11 cellular contexts compared by ENCODE assay signal in genomic region chr12:52956987-52957386, GRCh38. TPM values are rescaled to one million over a fixed set of nuclear protein-coding genes. Genes with fewer than 3 reads are reported as not detected.
DNase-seq lines count a peak whose midpoint lies in the region; ATAC-seq and TF ChIP-seq lines count a peak whose summit lies in the region.
"Had no signal": no experiment of that assay in that cellular context is flagged by ENCODE, and none has a peak within 500 bp of the region (broad histone marks: within the 10 kb centered on the region; RNA-seq: fewer than 3 reads in every experiment).

No MANE protein-coding gene starts in this region.

- no peak for ATAC-seq in HG03520 (IDR thresholded peaks at IDR 0.05; ENCODE audit: unreplicated experiment)
- ATAC-seq: T-helper 17 cell had no signal

- TF ChIP-seq RAD21 in Ishikawa (IDR thresholded peaks at IDR 0.05; ENCODE audit: low read depth) = no peak

- no peak for TF ChIP-seq CTCF in choroid plexus epithelial cell (conservative IDR thresholded peaks at IDR 0.05; ENCODE audit: low read depth, low read length)

- H3K4me3 ChIP-seq in choroid plexus epithelial cell (ENCODE audit: low read depth, low read length) = no peak overlapping the region

- TF ChIP-seq EP300 in Ishikawa (IDR thresholded peaks at IDR 0.05; ENCODE audit: borderline replicate concordance) = peak; percentile 94

- peak; percentile 32 for DNase-seq in EH (ENCODE audit: low read depth)
- DNase-seq in NCI-H524 treated with DMSO at 0.1 percent for 48 hours (lab: John Stamatoyannopoulos, UW) = peak; percentile 77
- DNase-seq in choroid plexus epithelial cell (ENCODE audit: low read depth) = peak; percentile 68
- no peak for DNase-seq in ureter (ENCODE audit: low spot score)
- no peak for DNase-seq in GM19240 (ENCODE audit: insufficient read length, low spot score)
- DNase-seq: amygdala; NCI-H446 treated with DMSO at 0.1 percent for 48 hours; stimulated activated CD4-positive, alpha-beta T cell treated with anti-CD3 and anti-CD28 coated beads, Interleukin-4, amount 100 ng/mL, for 4 hours; T-helper 17 cell had no signal

TF ChIP-seq in Ishikawa, 13 proteins besides CTCF, POLR2A, EP300 and RAD21:
- TF ChIP-seq USF1 (IDR thresholded peaks at IDR 0.05) (no peak; the same call in 1 of the 2 replicates), EGR1 (IDR thresholded peaks at IDR 0.05) (no peak), CEBPB (IDR thresholded peaks at IDR 0.05) (no peak; the same call in 1 of the 2 replicates), YY1 (IDR thresholded peaks at IDR 0.05; ENCODE audit: low read depth) (no peak), ZBTB7A (IDR thresholded peaks at IDR 0.05; ENCODE audit: low read depth) (no peak), TCF12 (IDR thresholded peaks at IDR 0.05; ENCODE audit: low read depth) (peak; percentile 94), NFIC (IDR thresholded peaks at IDR 0.05) (peak; percentile 70; the same call in 1 of the 2 replicates), CREB1 (IDR thresholded peaks at IDR 0.05; ENCODE audit: low read depth) (no peak), TAF1 (IDR thresholded peaks at IDR 0.05; ENCODE audit: low read depth) (no peak), TEAD4 (IDR thresholded peaks at IDR 0.05) (peak; percentile 77), REST (IDR thresholded peaks at IDR 0.05; ENCODE audit: low read depth) (no peak), MAX (IDR thresholded peaks at IDR 0.05) (0 out of 2 replicates have a peak, but pooled peaks have one; percentile 44), FOXM1 (IDR thresholded peaks at IDR 0.05; ENCODE audit: borderline replicate concordance, low read depth) (no peak; the same call in 1 of the 2 replicates)

RNA-seq across cellular contexts. Expression of gene KRT18, which starts 8.1 kb away (rescaled TPM):
- total RNA-seq in ureter = 607 TPM

RNA-seq across cellular contexts. Expression of gene EIF4B, which starts 49.3 kb away (rescaled TPM):
- total RNA-seq in ureter = 474 TPM

RNA-seq across cellular contexts. Expression of gene KRT8, which starts 52.1 kb away (rescaled TPM):
- total RNA-seq in ureter = 815 TPM

Comparison
In these comparisons a context has a peak if more than half of its experiments do, and no peak if none do; other contexts are left out.
1. DNase-seq: peak in EH (single experiment), NCI-H524 treated with DMSO at 0.1 percent for 48 hours (single experiment) and choroid plexus epithelial cell (single experiment); none in ureter (single experiment) and GM19240 (single experiment).